17 cellular contexts compared by ENCODE assay signal in the genomic region with DNA sequence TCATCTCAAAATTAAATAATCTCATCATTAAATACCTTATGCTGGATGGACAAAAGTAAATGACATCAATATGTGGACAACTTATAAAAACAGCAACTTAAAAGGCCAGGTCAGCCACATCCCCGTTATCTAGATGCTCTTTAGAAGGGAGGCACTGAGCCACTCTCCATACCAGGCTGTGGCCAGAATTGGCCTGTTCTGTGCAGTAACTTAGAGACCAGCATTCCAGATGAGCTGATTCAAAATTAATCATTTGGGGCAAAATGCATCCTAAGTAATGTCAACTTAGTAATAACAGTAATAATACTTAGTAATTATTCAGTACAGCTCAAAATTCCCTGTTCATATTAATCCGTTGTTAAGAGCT.
"Had no signal": no experiment of that assay in that cellular context is flagged by ENCODE, and none has a peak within 500 bp of the region (broad histone marks: within the 10 kb centered on the region; RNA-seq: fewer than 3 reads in every experiment).

No MANE protein-coding gene starts in this region.

- H3K27me3 Mint-ChIP-seq: activated naive CD8-positive, alpha-beta T cell treated with anti-CD3 and anti-CD28 coated beads for 36 hours; naive thymus-derived CD8-positive, alpha-beta T cell had no signal

- H3K36me3 ChIP-seq: left lung, suprapubic skin had no signal

- H3K36me3 Mint-ChIP-seq: activated naive CD8-positive, alpha-beta T cell treated with anti-CD3 and anti-CD28 coated beads for 36 hours had no signal

- ATAC-seq: activated CD4-positive, CD25-positive, alpha-beta regulatory T cell treated with anti-CD3 and anti-CD28 coated beads, Interleukin-2, amount 50 U/mL, for 24 hours; mucosa of descending colon; naive thymus-derived CD8-positive, alpha-beta T cell had no signal

- H3K27ac Mint-ChIP-seq: activated naive CD8-positive, alpha-beta T cell treated with anti-CD3 and anti-CD28 coated beads for 36 hours; activated T-helper 1 cell treated with anti-CD3 and anti-CD28 coated beads, Interleukin-12 subunit alpha, Interleukin-12 subunit beta, Interleukin-2, Interleukin-4 antibody, amounts not matched to agents 30 ng/mL and 10 ng/mL and 1 ng/mL, durations not matched to agents 14 hours and 24 hours and 36 hours; naive thymus-derived CD8-positive, alpha-beta T cell had no signal

- H3K4me3 ChIP-seq: left lung, mucosa of descending colon, skin epidermis, suprapubic skin had no signal

- H3K27me3 ChIP-seq: suprapubic skin had no signal

- H3K9me3 ChIP-seq: left lung, mucosa of descending colon, suprapubic skin had no signal

- H3K9me3 Mint-ChIP-seq: activated naive CD8-positive, alpha-beta T cell treated with anti-CD3 and anti-CD28 coated beads for 36 hours; activated T-helper 1 cell treated with anti-CD3 and anti-CD28 coated beads, Interleukin-12 subunit alpha, Interleukin-12 subunit beta, Interleukin-2, Interleukin-4 antibody, amounts not matched to agents 30 ng/mL and 10 ng/mL and 1 ng/mL, durations not matched to agents 14 hours and 24 hours and 36 hours; naive thymus-derived CD8-positive, alpha-beta T cell had no signal

- H3K27ac ChIP-seq: left lung, skin epidermis, suprapubic skin had no signal

- H3K4me1 ChIP-seq: left lung, suprapubic skin had no signal

- H3K4me3 Mint-ChIP-seq: activated naive CD8-positive, alpha-beta T cell treated with anti-CD3 and anti-CD28 coated beads for 36 hours; activated T-helper 1 cell treated with anti-CD3 and anti-CD28 coated beads, Interleukin-12 subunit alpha, Interleukin-12 subunit beta, Interleukin-2, Interleukin-4 antibody, amounts not matched to agents 30 ng/mL and 10 ng/mL and 1 ng/mL, durations not matched to agents 14 hours and 24 hours and 36 hours; naive thymus-derived CD8-positive, alpha-beta T cell had no signal

- DNase-seq: activated naive CD8-positive, alpha-beta T cell treated with anti-CD3 and anti-CD28 coated beads for 36 hours; anterior cingulate cortex; hippocampal formation; kidney; left lung; mucosa of descending colon; naive thymus-derived CD8-positive, alpha-beta T cell; posterior cingulate gyrus; stimulated activated CD4-positive, alpha-beta T cell treated with anti-CD3 and anti-CD28 coated beads, Interleukin-4, amount 100 ng/mL, for 4 hours; stimulated activated CD8-positive, alpha-beta memory T cell treated with anti-CD3 and anti-CD28 coated beads, Interleukin-4, amount 100 ng/mL, for 48 hours; stimulated activated naive CD4-positive, alpha-beta T cell treated with Interleukin-2 at 50 U/mL for 16 hours; T-helper 1 cell; T1000 had no signal
